Comparison of ENCODE assay signal across 8 cellular contexts in genomic region chr11:65560555-65561418, GRCh38. TPM values are rescaled to one million over a fixed set of nuclear protein-coding genes. Genes with fewer than 3 reads are reported as not detected.
A peak's percentile ranks its signal among the peaks of the same experiment; 100 is the strongest.
DNase-seq lines count a peak whose midpoint lies in the region; FAIRE-seq and TF ChIP-seq lines count a peak whose summit lies in the region.

No MANE protein-coding gene starts in this region.

- H3K23ac ChIP-seq in neuronal stem cell (ENCODE audit: low read depth, low read length, poor library complexity), result no peak overlapping the region

- H3K9me3 ChIP-seq in esophagus squamous epithelium (no peaks in the 10 kb centered on the region), neuronal stem cell (replicated peaks in 1 of 2; ENCODE audit: control insufficient read depth in 2 of 2, insufficient read depth in 1 of 2, low read depth in 1 of 2, low read length in 2 of 2) (no peaks in the 10 kb centered on the region)

- peak overlapping the region; percentile 29 for H3K18ac ChIP-seq in neuronal stem cell (ENCODE audit: low read length)

- peak overlapping the region; percentile 27 for H3K4me2 ChIP-seq in neuronal stem cell (ENCODE audit: insufficient read depth, low read length, poor library complexity, severe bottlenecking)

- no peak overlapping the region for H2BK12ac ChIP-seq in neuronal stem cell (ENCODE audit: low read length)

- H2AK5ac ChIP-seq in neuronal stem cell (ENCODE audit: low read depth, low read length), result no peak overlapping the region

- H3K4ac ChIP-seq in neuronal stem cell (ENCODE audit: low read length), result no peak overlapping the region

- no peak for DNase-seq in H54 (ENCODE audit: insufficient read length, low spot score)
- DNase-seq in RWPE1 (ENCODE audit: low spot score), result no peak
- DNase-seq in esophagus squamous epithelium (lab: John Stamatoyannopoulos, UW), result no peak
- no peak for DNase-seq in neuronal stem cell (ENCODE audit: low spot score)
- DNase-seq in MV-4-11 (lab: John Stamatoyannopoulos, UW), result no peak
- no peak for DNase-seq in mucosa of gallbladder (ENCODE audit: low spot score)
- DNase-seq in mesenteric fat pad (ENCODE audit: low spot score), result no peak
- no peak for DNase-seq in SKM-1 (lab: John Stamatoyannopoulos, UW; ENCODE audit: unreplicated experiment)

- no peak overlapping the region for H4K91ac ChIP-seq in neuronal stem cell (ENCODE audit: low read depth, low read length, poor library complexity)

- POLR2A ChIA-PET in RWPE1 (lab: Yijun Ruan, JAX; ENCODE audit: low non-redundant PET), result interaction anchor here (0.6 to 1.5 kb wide), 2 partner anchors 20 to 986 kb away, joined by 3 to 4 read pairs; no protein-coding TSS in a partner anchor

- H3K79me1 ChIP-seq in neuronal stem cell (ENCODE audit: low read depth, low read length), result no peaks in the 10 kb centered on the region

- no peak overlapping the region for H4K8ac ChIP-seq in neuronal stem cell (ENCODE audit: low read depth, low read length)

- H3K14ac ChIP-seq in neuronal stem cell (ENCODE audit: low read length), result no peak overlapping the region

- no peak overlapping the region for H3K9ac ChIP-seq in neuronal stem cell (ENCODE audit: low read depth, low read length, poor library complexity)

- H3K4me1 ChIP-seq in esophagus squamous epithelium, result peaks cover 41 to 62% (median 43%) of the 10 kb centered on the region in 3 donors
- H3K4me1 ChIP-seq in neuronal stem cell (ENCODE audit: control insufficient read depth in 2 of 2, insufficient read depth in 1 of 2, low read depth in 1 of 2, low read length in 2 of 2), result peaks cover 32 to 38% of the 10 kb centered on the region in 2 donors

- H3K27ac ChIP-seq in RWPE1, result peak overlapping the region; percentile 86
- peak overlapping the region; percentile 78 to 95 (median 92) for H3K27ac ChIP-seq in esophagus squamous epithelium
- H3K27ac ChIP-seq in neuronal stem cell (replicated peaks; ENCODE audit: low read length), result peak overlapping the region; percentile 47

- H3K36me3 ChIP-seq in esophagus squamous epithelium, result no peaks in the 10 kb centered on the region
- H3K36me3 ChIP-seq in neuronal stem cell (replicated peaks in 1 of 2; ENCODE audit: control insufficient read depth in 2 of 2, insufficient read depth in 2 of 2, low read length in 2 of 2), result no peaks in the 10 kb centered on the region

- no peak overlapping the region for H2BK15ac ChIP-seq in neuronal stem cell (ENCODE audit: low read length)

- H3K4me3 ChIP-seq in esophagus squamous epithelium (no peak overlapping the region), neuronal stem cell (ENCODE audit: low read length in 2 of 2) (peak overlapping the region in 1 of 2 donors; percentile 4)

- CTCF ChIA-PET in RWPE1 (lab: Yijun Ruan, JAX), result interaction anchor here (0.6 to 2.8 kb wide), 6 partner anchors 9 to 20 kb away, joined by 3 to 17 read pairs (median 6); partner anchors contain the start of genes FAM89B and ZNRD2

- H3K27me3 ChIP-seq in esophagus squamous epithelium (no peaks in the 10 kb centered on the region), neuronal stem cell (ENCODE audit: control insufficient read depth in 3 of 3, insufficient read depth in 3 of 3, low read depth in 1 of 3, low read length in 3 of 3) (no peaks in the 10 kb centered on the region)

- no peak for FAIRE-seq in H54 (lab: Jason Lieb, UNC)

- intact Hi-C loops in esophagus squamous epithelium (cut with DNase I), result no loop called here

- TF ChIP-seq POLR2A in H54 (IDR thresholded peaks at IDR 0.05; ENCODE audit: low read depth, low read length), result peak; percentile 63
- no peak for TF ChIP-seq POLR2A in esophagus squamous epithelium (IDR thresholded peaks at IDR 0.05)

- H2BK120ac ChIP-seq in neuronal stem cell (ENCODE audit: low read depth, low read length), result no peak overlapping the region

- TF ChIP-seq CTCF in RWPE1 (conservative IDR thresholded peaks at IDR 0.05; ENCODE audit: low read depth), result no peak
- TF ChIP-seq CTCF in esophagus squamous epithelium (IDR thresholded peaks at IDR 0.05), result no peak

- H2BK5ac ChIP-seq in neuronal stem cell (ENCODE audit: low read length), result peak overlapping the region; percentile 14

- WGBS in esophagus squamous epithelium, 2 donors, result 25 to 34% methylated on average over 12 to 15 of the region's 15 CpGs
- no CpG with 5 or more reads among the region's 15 CpGs for WGBS in neuronal stem cell (ENCODE audit: extremely low coverage in 2 of 2, insufficient read length in 2 of 2, insufficient replicate concordance in 1 of 2), 2 donors

- peak overlapping the region; percentile 88 for H2AFZ ChIP-seq in neuronal stem cell (ENCODE audit: low read length)

RNA-seq across cellular contexts. Expression of gene LTBP3, which starts 2.6 kb away (rescaled TPM):
- total RNA-seq in esophagus squamous epithelium (10 to 100 TPM; 28.1 to 87.5 (median 54.0) TPM), mucosa of gallbladder (257 TPM), mesenteric fat pad (91.9 TPM)
- polyA plus RNA-seq in neuronal stem cell (2013, experiment 1 of 2), result 8.7 TPM
- 8.6 TPM for polyA plus RNA-seq in neuronal stem cell (2013, experiment 2 of 2)

RNA-seq across cellular contexts. Expression of gene ZNRD2, which starts 9.5 kb away (rescaled TPM):
- total RNA-seq in esophagus squamous epithelium (10 to 100 TPM; 33.2 to 48.0 (median 40.0) TPM), mucosa of gallbladder (30.0 TPM), mesenteric fat pad (34.9 TPM)
- polyA plus RNA-seq in neuronal stem cell (2013, experiment 1 of 2), result 53.3 TPM
- 50.3 TPM for polyA plus RNA-seq in neuronal stem cell (2013, experiment 2 of 2)

RNA-seq across cellular contexts. Expression of gene FAM89B, which starts 11.6 kb away (rescaled TPM):
- 10 to 100 TPM; 12.0 to 44.1 (median 23.9) TPM for total RNA-seq in esophagus squamous epithelium
- 50.9 TPM for polyA plus RNA-seq in neuronal stem cell (2013, experiment 1 of 2)
- 50.0 TPM for polyA plus RNA-seq in neuronal stem cell (2013, experiment 2 of 2)
- 68.2 TPM for total RNA-seq in mucosa of gallbladder
- total RNA-seq in mesenteric fat pad, result 37.4 TPM

RNA-seq across cellular contexts. Expression of gene EHBP1L1, which starts 15.1 kb away (rescaled TPM):
- total RNA-seq in esophagus squamous epithelium, result 100 to 1,000 TPM in 1 of 4 donors, 10 to 100 TPM in 3; 46.5 to 101 (median 87.4) TPM
- polyA plus RNA-seq in neuronal stem cell (2013, experiment 1 of 2), result 7.3 TPM
- polyA plus RNA-seq in neuronal stem cell (2013, experiment 2 of 2), result 6.4 TPM
- total RNA-seq in mucosa of gallbladder, result 128 TPM
- 78.6 TPM for total RNA-seq in mesenteric fat pad

RNA-seq across cellular contexts. Expression of gene KCNK7, which starts 34.8 kb away (rescaled TPM):
- 10 to 100 TPM in 3 of 4 donors, 1 to 10 TPM in 1; 5.5 to 22.5 (median 15.2) TPM for total RNA-seq in esophagus squamous epithelium
- polyA plus RNA-seq in neuronal stem cell (2013, experiment 1 of 2), result 0.06 TPM
- 0.08 TPM for polyA plus RNA-seq in neuronal stem cell (2013, experiment 2 of 2)
- total RNA-seq in mucosa of gallbladder, result 1.1 TPM
- total RNA-seq in mesenteric fat pad, result 1.5 TPM
